ENCODE assay signal across 9 cellular contexts in genomic region chr2:85804583-85804982, GRCh38. TPM values are rescaled to one million over a fixed set of nuclear protein-coding genes. Genes with fewer than 3 reads are reported as not detected.
DNase-seq lines count a peak whose midpoint lies in the region; ATAC-seq and TF ChIP-seq lines count a peak whose summit lies in the region.
"Had no signal": no experiment of that assay in that cellular context is flagged by ENCODE, and none has a peak within 500 bp of the region (broad histone marks: within the 10 kb centered on the region; RNA-seq: fewer than 3 reads in every experiment).

No MANE protein-coding gene starts in this region.

- H3K36me3 ChIP-seq in mucosa of descending colon (ENCODE audit: low read depth) (no peaks in the 10 kb centered on the region), aorta (ENCODE audit: control insufficient read depth in 1 of 2, insufficient read depth in 2 of 2, low read length in 1 of 2) (peaks cover 0 to 5% of the 10 kb centered on the region in 2 donors)
- H3K36me3 ChIP-seq: ovary had no signal

- H3K27ac ChIP-seq in aorta (ENCODE audit: low read depth in 1 of 2, low read length in 2 of 2) = no peak overlapping the region
- H3K27ac ChIP-seq: ovary had no signal

- no peaks in the 10 kb centered on the region for H3K27me3 ChIP-seq in aorta (ENCODE audit: control insufficient read depth in 1 of 2, insufficient read depth in 2 of 2, low read length in 1 of 2)
- H3K27me3 ChIP-seq: ovary had no signal

- peaks cover 15% of the 10 kb centered on the region for H3K36me3 Mint-ChIP-seq in brain

- ATAC-seq in mucosa of descending colon = no peak
- ATAC-seq in aorta (ENCODE audit: low FRiP score) = no peak

- TF ChIP-seq CTCF in brain (conservative IDR thresholded peaks at IDR 0.05) = peak; percentile 28 to 62
- TF ChIP-seq CTCF in mucosa of descending colon (IDR thresholded peaks at IDR 0.05) = peak; percentile 34

- H3K4me1 ChIP-seq in mucosa of descending colon (ENCODE audit: low read depth) (no peaks in the 10 kb centered on the region), aorta (ENCODE audit: control insufficient read depth in 1 of 2, insufficient read depth in 2 of 2, low read length in 2 of 2) (no peaks in the 10 kb centered on the region)

- H3K9me3 Mint-ChIP-seq in brain = peaks cover 5 to 14% (median 9%) of the 10 kb centered on the region in 5 experiments

- intact Hi-C loops in mucosa of descending colon (cut with DNase I, micrococcal nuclease) = no loop called here
- intact Hi-C loops in aorta (cut with DNase I) = loop anchor here in 1 of 2 donors (2.0 kb wide), 1 partner anchor 76 kb away; no protein-coding TSS in a partner anchor

- H3K27me3 Mint-ChIP-seq in brain = peaks cover 11% of the 10 kb centered on the region

- H3K4me1 Mint-ChIP-seq in brain = peaks cover 2% of the 10 kb centered on the region

- H3K4me3 ChIP-seq in mucosa of descending colon (no peak overlapping the region), aorta (ENCODE audit: low read length in 2 of 2) (no peak overlapping the region)
- H3K4me3 ChIP-seq: ovary had no signal

- H3K9me3 ChIP-seq in mucosa of descending colon (no peaks in the 10 kb centered on the region), aorta (ENCODE audit: control insufficient read depth, low read length) (peaks cover 1% of the 10 kb centered on the region)
- H3K9me3 ChIP-seq: ovary had no signal

- H3K4me3 Mint-ChIP-seq in brain = no peak overlapping the region

- WGBS in aorta, 2 donors = 0% methylated on average over 1 of the region's 1 CpG

- H3K27ac Mint-ChIP-seq in brain = no peak overlapping the region

- DNase-seq in SHP77 (lab: John Stamatoyannopoulos, UW) (peak; percentile 14 to 24), SHP77 treated with DMSO at 0.1 percent for 48 hours (lab: John Stamatoyannopoulos, UW) (no peak), NCI-H1694 treated with DMSO at 0.1 percent for 48 hours (lab: John Stamatoyannopoulos, UW) (peak; percentile 69), mucosa of descending colon (no peak), nucleus accumbens (lab: John Stamatoyannopoulos, UW) (no peak), aorta (no peak), mucosa of gallbladder (ENCODE audit: low spot score) (no peak)

RNA-seq across cellular contexts. Expression of gene ATOH8, which starts 50.8 kb away (rescaled TPM):
- polyA plus RNA-seq in brain (ENCODE audit: insufficient read depth, low read depth, low replicate concordance) (15.8 TPM), aorta (10 to 100 TPM; 51.5 to 78.8 TPM)
- total RNA-seq in mucosa of descending colon (1 to 10 TPM; 1.9 to 8.7 (median 2.8) TPM), aorta (10 to 100 TPM; 56.7 to 68.5 TPM), mucosa of gallbladder (9.0 TPM)

Comparison
In these comparisons a context has a peak if more than half of its experiments do, and no peak if none do; other contexts are left out.
1. DNase-seq: peak in SHP77 (2 of 2) and NCI-H1694 treated with DMSO at 0.1 percent for 48 hours (single experiment); none in SHP77 treated with DMSO at 0.1 percent for 48 hours (single experiment), mucosa of descending colon (0 of 3), nucleus accumbens (0 of 56), aorta (0 of 2) and mucosa of gallbladder (single experiment).